In the genomic region with DNA sequence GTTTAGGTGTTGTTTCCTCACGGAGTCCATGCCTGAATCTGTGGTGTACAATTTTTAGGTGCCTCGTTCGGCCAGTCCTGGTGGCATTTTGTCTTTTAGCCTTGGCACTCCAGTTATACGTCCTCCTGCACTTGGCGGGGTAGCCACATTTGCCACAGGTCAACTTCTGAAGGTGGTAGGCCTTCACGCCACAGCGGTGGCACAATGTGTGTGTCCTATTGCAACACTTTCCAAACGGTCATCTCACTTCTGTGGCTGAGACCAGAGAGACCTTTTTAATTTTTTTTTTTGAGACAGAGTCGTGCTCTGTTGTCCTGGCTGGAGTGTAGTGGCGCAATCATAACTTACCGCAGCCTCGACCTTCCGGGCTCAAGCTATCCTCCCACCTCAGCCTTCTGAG, we compare ENCODE assay signal across 2 cellular contexts.
TF ChIP-seq lines count a peak whose summit lies in the region.

No MANE protein-coding gene starts in this region.

TF ChIP-seq in IMR-90, 13 proteins besides CTCF, POLR2A, EP300 and RAD21:
- TF ChIP-seq CEBPB (IDR thresholded peaks at IDR 0.05; ENCODE audit: low read depth, low read length) (0 out of 2 replicates have a peak, but pooled peaks have one; percentile 24), MAZ (IDR thresholded peaks at IDR 0.05; ENCODE audit: borderline replicate concordance, low read depth, low read length) (no peak)

TF ChIP-seq in liver, 16 proteins besides CTCF, POLR2A, EP300 and RAD21:
- peak; percentile 13 for TF ChIP-seq YY1 (IDR thresholded peaks at IDR 0.05)
- TF ChIP-seq FOXA1 (IDR thresholded peaks at IDR 0.05), result no peak
- peak; percentile 10 to 46 for TF ChIP-seq HNF4A (conservative IDR thresholded peaks at IDR 0.05)
- TF ChIP-seq RXRA (IDR thresholded peaks at IDR 0.05), result peak in 1 of 2 donors; percentile 39
- TF ChIP-seq SP1 (IDR thresholded peaks at IDR 0.05), result no peak
- TF ChIP-seq GABPA (IDR thresholded peaks at IDR 0.05 in 1 of 2, conservative IDR thresholded peaks at IDR 0.05 in 1 of 2), result no peak
- TF ChIP-seq, protein P1, sequence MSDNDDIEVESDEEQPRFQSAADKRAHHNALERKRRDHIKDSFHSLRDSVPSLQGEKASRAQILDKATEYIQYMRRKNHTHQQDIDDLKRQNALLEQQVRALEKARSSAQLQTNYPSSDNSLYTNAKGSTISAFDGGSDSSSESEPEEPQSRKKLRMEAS (IDR thresholded peaks at IDR 0.05), result no peak
- TF ChIP-seq, protein P2, sequence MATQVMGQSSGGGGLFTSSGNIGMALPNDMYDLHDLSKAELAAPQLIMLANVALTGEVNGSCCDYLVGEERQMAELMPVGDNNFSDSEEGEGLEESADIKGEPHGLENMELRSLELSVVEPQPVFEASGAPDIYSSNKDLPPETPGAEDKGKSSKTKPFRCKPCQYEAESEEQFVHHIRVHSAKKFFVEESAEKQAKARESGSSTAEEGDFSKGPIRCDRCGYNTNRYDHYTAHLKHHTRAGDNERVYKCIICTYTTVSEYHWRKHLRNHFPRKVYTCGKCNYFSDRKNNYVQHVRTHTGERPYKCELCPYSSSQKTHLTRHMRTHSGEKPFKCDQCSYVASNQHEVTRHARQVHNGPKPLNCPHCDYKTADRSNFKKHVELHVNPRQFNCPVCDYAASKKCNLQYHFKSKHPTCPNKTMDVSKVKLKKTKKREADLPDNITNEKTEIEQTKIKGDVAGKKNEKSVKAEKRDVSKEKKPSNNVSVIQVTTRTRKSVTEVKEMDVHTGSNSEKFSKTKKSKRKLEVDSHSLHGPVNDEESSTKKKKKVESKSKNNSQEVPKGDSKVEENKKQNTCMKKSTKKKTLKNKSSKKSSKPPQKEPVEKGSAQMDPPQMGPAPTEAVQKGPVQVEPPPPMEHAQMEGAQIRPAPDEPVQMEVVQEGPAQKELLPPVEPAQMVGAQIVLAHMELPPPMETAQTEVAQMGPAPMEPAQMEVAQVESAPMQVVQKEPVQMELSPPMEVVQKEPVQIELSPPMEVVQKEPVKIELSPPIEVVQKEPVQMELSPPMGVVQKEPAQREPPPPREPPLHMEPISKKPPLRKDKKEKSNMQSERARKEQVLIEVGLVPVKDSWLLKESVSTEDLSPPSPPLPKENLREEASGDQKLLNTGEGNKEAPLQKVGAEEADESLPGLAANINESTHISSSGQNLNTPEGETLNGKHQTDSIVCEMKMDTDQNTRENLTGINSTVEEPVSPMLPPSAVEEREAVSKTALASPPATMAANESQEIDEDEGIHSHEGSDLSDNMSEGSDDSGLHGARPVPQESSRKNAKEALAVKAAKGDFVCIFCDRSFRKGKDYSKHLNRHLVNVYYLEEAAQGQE (IDR thresholded peaks at IDR 0.05), result no peak
- TF ChIP-seq FOXA2 (IDR thresholded peaks at IDR 0.05), result no peak
- TF ChIP-seq NR2F2 (IDR thresholded peaks at IDR 0.05), result no peak
